In the genomic region with DNA sequence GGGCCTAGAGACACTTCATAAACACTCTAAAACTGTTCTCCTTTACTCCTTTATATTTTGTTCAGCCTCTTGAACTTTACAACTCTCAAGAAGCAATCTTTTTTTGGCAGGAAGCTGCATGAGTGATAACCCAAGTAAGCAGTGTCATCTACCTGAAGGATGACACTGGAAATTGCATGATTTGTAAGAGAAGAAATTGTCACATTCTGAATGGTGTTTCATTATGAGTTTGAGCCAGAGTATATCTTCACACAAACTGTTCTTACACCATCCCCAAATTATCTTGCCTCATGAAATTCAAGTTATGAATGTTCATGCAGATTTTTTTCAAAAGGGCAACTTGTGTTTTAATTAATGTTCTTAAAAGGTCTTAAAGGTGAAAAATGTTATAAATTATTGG, we compare ENCODE assay signal across 29 cellular contexts.
"Had no signal": no experiment of that assay in that cellular context is flagged by ENCODE, and none has a peak within 500 bp of the region (broad histone marks: within the 10 kb centered on the region; RNA-seq: fewer than 3 reads in every experiment).

No MANE protein-coding gene starts in this region.

- H3K9me3 ChIP-seq: ovary, psoas muscle, right lobe of liver, testis, tibial artery, transverse colon, upper lobe of right lung, uterus had no signal

- H3K27ac Mint-ChIP-seq: natural killer cell; nephron; neural progenitor cell; progenitor cell of endocrine pancreas; stimulated activated effector memory CD8-positive, alpha-beta T cell treated with anti-CD3 and anti-CD28 coated beads, Interleukin-12 subunit alpha, Interleukin-12 subunit beta, amount 100 ng/mL, for 72 hours; stimulated activated naive CD8-positive, alpha-beta T cell treated with anti-CD3 and anti-CD28 coated beads, Interleukin-15, amount 100 ng/mL, for 72 hours; type B pancreatic cell had no signal

- H3K27me3 ChIP-seq: neural progenitor cell, ovary, right lobe of liver, sigmoid colon, suprapubic skin, testis, tibial artery, transverse colon, upper lobe of right lung, uterus had no signal

- H3K36me3 Mint-ChIP-seq: natural killer cell; neural progenitor cell; stimulated activated effector memory CD8-positive, alpha-beta T cell treated with anti-CD3 and anti-CD28 coated beads, Interleukin-12 subunit alpha, Interleukin-12 subunit beta, amount 100 ng/mL, for 72 hours; type B pancreatic cell had no signal

- DNase-seq: natural killer cell; occipital lobe; ovary; posterior cingulate gyrus; psoas muscle; right cardiac atrium; right lobe of liver; sigmoid colon; small intestine; stimulated activated CD4-positive, alpha-beta T cell treated with anti-CD3 and anti-CD28 coated beads, Interleukin-15, amount 100 ng/mL, for 24 hours; stimulated activated CD4-positive, alpha-beta T cell treated with anti-CD3 and anti-CD28 coated beads, Interleukin-2, amount 100 ng/mL, for 24 hours; stimulated activated CD4-positive, alpha-beta T cell treated with anti-CD3 and anti-CD28 coated beads, Interleukin-2, amount 100 ng/mL, for 48 hours; stimulated activated CD4-positive, alpha-beta T cell treated with anti-CD3 and anti-CD28 coated beads, Interleukin-4, amount 100 ng/mL, for 24 hours; stimulated activated naive CD4-positive, alpha-beta T cell; stimulated activated naive CD8-positive, alpha-beta T cell treated with anti-CD3 and anti-CD28 coated beads, Interleukin-15, amount 100 ng/mL, for 72 hours; stimulated activated naive CD8-positive, alpha-beta T cell treated with anti-CD3 and anti-CD28 coated beads, Interleukin-15, Interleukin-2, amounts not matched to agents 100 U/mL and 50 U/mL, for 24 hours; substantia nigra; testis; tibial artery; transverse colon; upper lobe of right lung; uterus had no signal

- H3K4me3 Mint-ChIP-seq: natural killer cell; nephron; neural progenitor cell; stimulated activated effector memory CD8-positive, alpha-beta T cell treated with anti-CD3 and anti-CD28 coated beads, Interleukin-12 subunit alpha, Interleukin-12 subunit beta, amount 100 ng/mL, for 72 hours; stimulated activated naive CD8-positive, alpha-beta T cell treated with anti-CD3 and anti-CD28 coated beads, Interleukin-15, amount 100 ng/mL, for 72 hours; type B pancreatic cell had no signal

- H3K4me3 ChIP-seq: neural progenitor cell, ovary, psoas muscle, right lobe of liver, sigmoid colon, suprapubic skin, testis, tibial artery, transverse colon, upper lobe of right lung, uterus had no signal

- H3K4me1 ChIP-seq: neural progenitor cell, parathyroid adenoma, psoas muscle, right lobe of liver, sigmoid colon, suprapubic skin, testis, tibial artery, transverse colon, upper lobe of right lung, uterus had no signal

- H3K4me1 Mint-ChIP-seq: natural killer cell; nephron; neural progenitor cell; stimulated activated effector memory CD8-positive, alpha-beta T cell treated with anti-CD3 and anti-CD28 coated beads, Interleukin-12 subunit alpha, Interleukin-12 subunit beta, amount 100 ng/mL, for 72 hours; stimulated activated naive CD8-positive, alpha-beta T cell treated with anti-CD3 and anti-CD28 coated beads, Interleukin-15, amount 100 ng/mL, for 72 hours had no signal

- ATAC-seq: natural killer cell; psoas muscle; right cardiac atrium; right lobe of liver; stimulated activated effector memory CD8-positive, alpha-beta T cell treated with anti-CD3 and anti-CD28 coated beads, Interleukin-12 subunit alpha, Interleukin-12 subunit beta, amount 100 ng/mL, for 72 hours; stimulated activated naive CD8-positive, alpha-beta T cell treated with anti-CD3 and anti-CD28 coated beads, Interleukin-15, amount 100 ng/mL, for 72 hours; stimulated activated naive CD8-positive, alpha-beta T cell treated with anti-CD3 and anti-CD28 coated beads, Interleukin-15, Interleukin-2, amounts not matched to agents 100 U/mL and 50 U/mL, for 24 hours; upper lobe of right lung had no signal

- H3K27me3 Mint-ChIP-seq: progenitor cell of endocrine pancreas; stimulated activated naive CD8-positive, alpha-beta T cell treated with anti-CD3 and anti-CD28 coated beads, Interleukin-15, amount 100 ng/mL, for 72 hours; type B pancreatic cell had no signal

- H3K27ac ChIP-seq: neural progenitor cell, ovary, parathyroid adenoma, psoas muscle, right lobe of liver, sigmoid colon, suprapubic skin, testis, tibial artery, transverse colon, upper lobe of right lung, uterus had no signal

- H3K36me3 ChIP-seq: neural progenitor cell, ovary, right lobe of liver, sigmoid colon, suprapubic skin, tibial artery, transverse colon, upper lobe of right lung, uterus had no signal
